Comparison of ENCODE assay signal across 31 cellular contexts in the genomic region with DNA sequence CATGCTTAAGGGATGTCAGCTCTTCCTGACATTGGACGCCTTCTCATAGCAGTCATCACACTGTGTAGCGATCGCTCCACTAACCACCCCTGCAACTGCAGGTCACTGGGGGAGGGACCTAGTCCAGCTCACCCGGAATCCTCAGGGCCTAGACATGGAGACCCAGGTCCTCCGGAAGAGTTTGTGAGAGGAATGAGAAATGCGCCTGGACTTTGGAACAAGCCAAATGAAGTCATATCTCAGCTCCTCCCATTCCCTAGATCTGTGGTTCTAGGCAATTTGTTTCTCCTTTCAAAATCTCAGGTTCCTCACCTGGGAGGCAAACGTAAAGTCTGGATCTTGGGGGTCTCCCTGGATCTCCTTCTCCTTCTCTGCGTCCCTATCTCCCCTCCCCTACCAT.
"Had no signal": no experiment of that assay in that cellular context is flagged by ENCODE, and none has a peak within 500 bp of the region (broad histone marks: within the 10 kb centered on the region; RNA-seq: fewer than 3 reads in every experiment).

No MANE protein-coding gene starts in this region.

- H3K27me3 ChIP-seq: ascending aorta, brain microvascular endothelial cell, breast epithelium, cardiac muscle cell had no signal

- H3K4me3 ChIP-seq: ascending aorta, breast epithelium, cardiac muscle cell had no signal

- H3K27ac ChIP-seq: ascending aorta, brain microvascular endothelial cell, breast epithelium, cardiac muscle cell, WERI-Rb-1 had no signal

- H3K9me3 ChIP-seq: ascending aorta, breast epithelium had no signal

- H3K36me3 ChIP-seq: ascending aorta, brain microvascular endothelial cell, breast epithelium, cardiac muscle cell, WERI-Rb-1 had no signal

- DNase-seq: activated CD4-positive, alpha-beta memory T cell treated with anti-CD3 and anti-CD28 coated beads, Interleukin-2, amount 10 ng/mL, durations not matched to agents 7 days and 5 days; activated CD4-positive, alpha-beta T cell treated with anti-CD3 and anti-CD28 coated beads for 1 hour; activated CD4-positive, alpha-beta T cell treated with anti-CD3 and anti-CD28 coated beads for 36 hours; activated CD4-positive, alpha-beta T cell treated with anti-CD3 and anti-CD28 coated beads for 48 hours; activated CD4-positive, alpha-beta T cell treated with anti-CD3 and anti-CD28 coated beads, Interleukin-2, amount 10 ng/mL, durations not matched to agents 7 days and 5 days; activated CD4-positive, alpha-beta T cell treated with anti-CD3 and anti-CD28 coated beads, Interleukin-2, amount 50 U/mL, for 48 hours; activated CD4-positive, CD25-positive, alpha-beta regulatory T cell; activated CD8-positive, alpha-beta memory T cell treated with anti-CD3 and anti-CD28 coated beads for 24 hours; activated CD8-positive, alpha-beta memory T cell treated with anti-CD3 and anti-CD28 coated beads, Interleukin-2, amount 10 ng/mL, durations not matched to agents 7 days and 5 days; activated CD8-positive, alpha-beta memory T cell treated with anti-CD3 and anti-CD28 coated beads, Interleukin-2, amount 50 U/mL, for 48 hours; activated CD8-positive, alpha-beta T cell treated with anti-CD3 and anti-CD28 coated beads, Interleukin-2, amount 10 ng/mL, durations not matched to agents 7 days and 5 days; activated effector memory CD4-positive, alpha-beta T cell treated with Interleukin-2 at 50 U/mL for 16 hours; activated gamma-delta T cell; activated naive CD4-positive, alpha-beta T cell treated with anti-CD3 and anti-CD28 coated beads, Interleukin-2, amount 10 ng/mL, durations not matched to agents 7 days and 5 days; activated naive CD4-positive, alpha-beta T cell treated with Interleukin-2 at 50 U/mL for 16 hours; activated naive CD8-positive, alpha-beta T cell treated with anti-CD3 and anti-CD28 coated beads, Interleukin-2, amount 10 ng/mL, durations not matched to agents 7 days and 5 days; activated naive CD8-positive, alpha-beta T cell treated with anti-CD3 and anti-CD28 coated beads, Interleukin-2, amount 50 U/mL, for 24 hours; activated T-cell treated with anti-CD3 and anti-CD28 coated beads, Interleukin-2, amount 50 U/mL, for 24 hours; activated T-cell treated with anti-CD3 and anti-CD28 coated beads, Interleukin-2, amount 50 U/mL, for 48 hours; amygdala; brain microvascular endothelial cell; central memory CD4-positive, alpha-beta T cell; T-helper 1 cell; T-helper 2 cell; T-helper 9 cell; WERI-Rb-1 had no signal

- H3K4me1 ChIP-seq: ascending aorta, breast epithelium had no signal

- ATAC-seq: activated CD4-positive, alpha-beta T cell treated with anti-CD3 and anti-CD28 coated beads for 36 hours; activated CD4-positive, CD25-positive, alpha-beta regulatory T cell treated with anti-CD3 and anti-CD28 coated beads, Interleukin-2, amount 50 U/mL, for 24 hours; activated CD8-positive, alpha-beta memory T cell treated with anti-CD3 and anti-CD28 coated beads, Interleukin-2, amount 10 ng/mL, durations not matched to agents 7 days and 5 days; activated CD8-positive, alpha-beta T cell treated with anti-CD3 and anti-CD28 coated beads, Interleukin-2, amount 10 ng/mL, durations not matched to agents 7 days and 5 days; activated naive CD8-positive, alpha-beta T cell treated with anti-CD3 and anti-CD28 coated beads, Interleukin-2, amount 50 U/mL, for 24 hours had no signal

- FAIRE-seq: TTC549 had no signal
